ENCODE assay signal across 3 cellular contexts in the genomic region with DNA sequence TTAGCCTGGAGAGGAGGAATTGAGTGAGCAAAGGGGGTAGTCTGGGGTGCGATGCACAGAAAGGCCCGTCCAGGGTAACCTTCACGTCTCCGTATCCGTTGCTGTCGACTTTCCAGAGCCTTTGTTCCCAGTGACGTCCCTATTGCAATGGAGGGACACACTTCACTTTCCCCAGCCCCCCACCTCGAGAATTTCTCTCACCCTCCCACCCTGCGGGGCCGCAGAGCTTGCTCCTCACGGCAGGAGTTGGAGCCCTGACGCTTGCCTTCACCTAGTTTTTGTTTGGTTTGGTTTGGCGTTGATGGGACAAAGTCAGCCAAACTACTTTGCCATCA.
TF ChIP-seq lines count a peak whose summit lies in the region.

No MANE protein-coding gene starts in this region.

TF ChIP-seq in A549, 52 proteins besides CTCF, POLR2A, EP300 and RAD21:
- TF ChIP-seq ZFP36 (IDR thresholded peaks at IDR 0.05; ENCODE audit: borderline replicate concordance, partially characterized antibody) (no peak), RNF2 (IDR thresholded peaks at IDR 0.05; ENCODE audit: borderline replicate concordance, low read depth) (peak; percentile 21; the same call in 1 of the 2 replicates)

TF ChIP-seq in IMR-90, 13 proteins besides CTCF, POLR2A, EP300 and RAD21:
- TF ChIP-seq SMC3 (IDR thresholded peaks at IDR 0.05; ENCODE audit: low read depth, low read length) = no peak
- no peak for TF ChIP-seq RCOR1 (IDR thresholded peaks at IDR 0.05; ENCODE audit: insufficient replicate concordance, low read length)
- TF ChIP-seq FOS (IDR thresholded peaks at IDR 0.05; ENCODE audit: low read depth, low read length) = no peak
- TF ChIP-seq MAZ (IDR thresholded peaks at IDR 0.05; ENCODE audit: borderline replicate concordance, low read depth, low read length) = no peak
- no peak for TF ChIP-seq MXI1 (IDR thresholded peaks at IDR 0.05; ENCODE audit: borderline replicate concordance, low read depth, low read length)
- TF ChIP-seq CHD1 (IDR thresholded peaks at IDR 0.05; ENCODE audit: low read depth, low read length) = no peak
- TF ChIP-seq, protein P1, sequence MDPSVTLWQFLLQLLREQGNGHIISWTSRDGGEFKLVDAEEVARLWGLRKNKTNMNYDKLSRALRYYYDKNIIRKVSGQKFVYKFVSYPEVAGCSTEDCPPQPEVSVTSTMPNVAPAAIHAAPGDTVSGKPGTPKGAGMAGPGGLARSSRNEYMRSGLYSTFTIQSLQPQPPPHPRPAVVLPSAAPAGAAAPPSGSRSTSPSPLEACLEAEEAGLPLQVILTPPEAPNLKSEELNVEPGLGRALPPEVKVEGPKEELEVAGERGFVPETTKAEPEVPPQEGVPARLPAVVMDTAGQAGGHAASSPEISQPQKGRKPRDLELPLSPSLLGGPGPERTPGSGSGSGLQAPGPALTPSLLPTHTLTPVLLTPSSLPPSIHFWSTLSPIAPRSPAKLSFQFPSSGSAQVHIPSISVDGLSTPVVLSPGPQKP (IDR thresholded peaks at IDR 0.05; ENCODE audit: borderline replicate concordance, low read depth, low read length) = no peak
- TF ChIP-seq, protein P2, sequence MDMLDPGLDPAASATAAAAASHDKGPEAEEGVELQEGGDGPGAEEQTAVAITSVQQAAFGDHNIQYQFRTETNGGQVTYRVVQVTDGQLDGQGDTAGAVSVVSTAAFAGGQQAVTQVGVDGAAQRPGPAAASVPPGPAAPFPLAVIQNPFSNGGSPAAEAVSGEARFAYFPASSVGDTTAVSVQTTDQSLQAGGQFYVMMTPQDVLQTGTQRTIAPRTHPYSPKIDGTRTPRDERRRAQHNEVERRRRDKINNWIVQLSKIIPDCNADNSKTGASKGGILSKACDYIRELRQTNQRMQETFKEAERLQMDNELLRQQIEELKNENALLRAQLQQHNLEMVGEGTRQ (IDR thresholded peaks at IDR 0.05; ENCODE audit: low read depth, low read length) = no peak

TF ChIP-seq in endothelial cell of umbilical vein, 7 proteins besides CTCF, POLR2A, EP300 and RAD21:
- TF ChIP-seq EZH2 (IDR thresholded peaks at IDR 0.05; ENCODE audit: borderline replicate concordance, low read depth, low read length, severe bottlenecking) = no peak
- TF ChIP-seq, protein P3, sequence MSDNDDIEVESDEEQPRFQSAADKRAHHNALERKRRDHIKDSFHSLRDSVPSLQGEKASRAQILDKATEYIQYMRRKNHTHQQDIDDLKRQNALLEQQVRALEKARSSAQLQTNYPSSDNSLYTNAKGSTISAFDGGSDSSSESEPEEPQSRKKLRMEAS (IDR thresholded peaks at IDR 0.05; ENCODE audit: insufficient read depth, insufficient read length) = no peak
- TF ChIP-seq POLR2AphosphoS5 (IDR thresholded peaks at IDR 0.05; ENCODE audit: insufficient read depth, low read depth, low read length) = no peak
- no peak for TF ChIP-seq FOS (IDR thresholded peaks at IDR 0.05; ENCODE audit: borderline replicate concordance, insufficient read depth, low read length)
- no peak for TF ChIP-seq GATA2 (IDR thresholded peaks at IDR 0.05; ENCODE audit: insufficient read depth, insufficient read length, low read depth, low read length)
- TF ChIP-seq MYC (IDR thresholded peaks at IDR 0.05; ENCODE audit: low read depth, low read length) = no peak
- TF ChIP-seq JUN (IDR thresholded peaks at IDR 0.05; ENCODE audit: borderline replicate concordance, insufficient read depth, insufficient read length, low read depth) = no peak
